In the genomic region with DNA sequence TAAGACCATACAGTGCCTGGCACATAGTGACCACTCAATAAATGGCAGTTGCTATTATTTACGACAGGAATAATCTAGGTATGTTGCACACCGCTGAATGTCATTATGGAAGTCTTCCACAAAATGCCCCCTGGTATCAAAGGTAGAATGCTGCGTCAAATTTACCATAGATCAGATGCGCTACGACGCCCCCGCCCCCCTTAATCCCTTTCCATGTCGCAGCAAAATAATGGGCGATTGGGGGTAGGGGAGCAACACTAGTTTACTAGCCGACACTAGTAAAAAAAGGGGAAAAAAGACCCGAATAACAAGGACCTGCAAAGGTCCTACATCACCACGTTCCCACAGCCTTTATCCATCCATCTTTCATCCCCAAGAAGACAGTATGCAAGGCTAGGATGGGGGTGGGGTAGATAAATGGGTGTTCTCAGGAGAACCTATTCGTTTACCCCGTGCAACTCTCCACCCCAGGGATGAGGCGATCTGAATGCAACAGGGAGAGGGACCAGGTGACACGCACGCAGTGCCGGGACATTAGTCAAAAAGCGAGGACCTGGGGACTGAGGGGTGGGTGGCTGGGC, we compare ENCODE assay signal across 8 cellular contexts. TPM values are rescaled to one million over a fixed set of nuclear protein-coding genes. Genes with fewer than 3 reads are reported as not detected.
DNase-seq lines count a peak whose midpoint lies in the region; ATAC-seq and TF ChIP-seq lines count a peak whose summit lies in the region.

No MANE protein-coding gene starts in this region.

- H3K9me3 ChIP-seq in adipocyte (ENCODE audit: control insufficient read depth, low read length) (no peaks in the 10 kb centered on the region), iPS-15b (ENCODE audit: control insufficient read depth, insufficient read depth, low read length) (no peaks in the 10 kb centered on the region), spleen (no peaks in the 10 kb centered on the region)

- H3K36me3 ChIP-seq in adipocyte (ENCODE audit: control insufficient read depth, insufficient read depth, low read length, severe bottlenecking) (no peaks in the 10 kb centered on the region), iPS-15b (ENCODE audit: control insufficient read depth, insufficient read depth, low read length) (no peaks in the 10 kb centered on the region), spleen (no peaks in the 10 kb centered on the region)

- peak overlapping the region; percentile 94 to 99 (median 96) for H3K27ac ChIP-seq in spleen

- ATAC-seq in Right ventricle myocardium inferior = peak; percentile 14
- no peak for ATAC-seq in HG02938 (IDR thresholded peaks at IDR 0.05; ENCODE audit: unreplicated experiment)

- no peak for DNase-seq in Right ventricle myocardium inferior (ENCODE audit: missing footprints)
- no peak for DNase-seq in cardiac septum (ENCODE audit: low spot score)
- DNase-seq in LNCaP clone FGC (ENCODE audit: low read depth) = no peak
- peak; percentile 54 for DNase-seq in adipocyte (ENCODE audit: low read depth)
- DNase-seq in spleen = no peak
- no peak for DNase-seq in cerebellar nuclear complex (lab: John Stamatoyannopoulos, UW)

- 4 to 7% (median 6%) methylated on average over 19 of the region's 19 CpGs for WGBS in spleen, 5 donors

- intact Hi-C loops in Right ventricle myocardium inferior (cut with DNase I) (loop anchor here (5.0 to 10.0 kb wide), 3 partner anchors 34 to 276 kb away; a partner anchor contains a TSS), cardiac septum (cut with DNase I) (loop anchor here (2.0 to 5.0 kb wide), 2 partner anchors 36 to 194 kb away; a partner anchor contains a TSS), spleen (cut with DNase I; ENCODE audit: low total_unique reads) (loop anchor here (10.0 kb wide), 1 partner anchor 186 kb away; no protein-coding TSS in a partner anchor)

- no peak for TF ChIP-seq POLR2A in spleen (IDR thresholded peaks at IDR 0.05)

- peak overlapping the region; percentile 94 for H3K9ac ChIP-seq in adipocyte (ENCODE audit: low read length)
- peak overlapping the region; percentile 96 for H3K9ac ChIP-seq in iPS-15b (ENCODE audit: low read depth, low read length)

- H3K27me3 ChIP-seq in adipocyte (replicated peaks; ENCODE audit: control insufficient read depth, insufficient read depth, low read length) (no peaks in the 10 kb centered on the region), iPS-15b (ENCODE audit: control insufficient read depth, insufficient read depth, low read length) (no peaks in the 10 kb centered on the region), spleen (replicated peaks in 1 of 7) (no peaks in the 10 kb centered on the region)

- H3K4me3 ChIP-seq in LNCaP clone FGC (ENCODE audit: low read depth, low read length) (peak overlapping the region; percentile 85), adipocyte (ENCODE audit: low read length) (peak overlapping the region; percentile 96), iPS-15b (ENCODE audit: low read depth, low read length) (peak overlapping the region; percentile 91), spleen (peak overlapping the region; percentile 69 to 92 (median 82))

- H3K4me1 ChIP-seq in adipocyte (ENCODE audit: control insufficient read depth, insufficient read depth, low read length) = peaks cover 15% of the 10 kb centered on the region
- H3K4me1 ChIP-seq in iPS-15b (ENCODE audit: control insufficient read depth, insufficient read depth, low read length) = peaks cover 3% of the 10 kb centered on the region
- H3K4me1 ChIP-seq in spleen = peaks cover 11 to 57% (median 38%) of the 10 kb centered on the region in 6 donors

- TF ChIP-seq CTCF in LNCaP clone FGC (IDR thresholded peaks at IDR 0.05; ENCODE audit: control insufficient read depth, extremely low read depth, insufficient read depth) = no peak
- TF ChIP-seq CTCF in spleen (IDR thresholded peaks at IDR 0.05 in 8 of 11, conservative IDR thresholded peaks at IDR 0.05 in 3 of 11) = no peak

RNA-seq across cellular contexts. Expression of a gene that starts 0.5 kb away (rescaled TPM):
- total RNA-seq in Right ventricle myocardium inferior = 76.7 TPM
- 82.1 TPM for total RNA-seq in cardiac septum
- 10 to 100 TPM; 20.8 to 34.4 (median 29.2) TPM for total RNA-seq in spleen
- polyA plus RNA-seq in spleen = 1 to 10 TPM; 4.0 to 8.3 (median 7.0) TPM

RNA-seq across cellular contexts. Expression of a gene that starts 0.9 kb away (rescaled TPM):
- total RNA-seq in Right ventricle myocardium inferior = 4.6 TPM
- 5.6 TPM for total RNA-seq in cardiac septum
- total RNA-seq in spleen = 10 to 100 TPM in 6 of 7 donors, 1 to 10 TPM in 1; 8.1 to 26.1 (median 11.1) TPM
- polyA plus RNA-seq in spleen = 1 to 10 TPM; 4.1 to 4.5 (median 4.4) TPM
